ENCODE assay signal across 8 cellular contexts in the genomic region with DNA sequence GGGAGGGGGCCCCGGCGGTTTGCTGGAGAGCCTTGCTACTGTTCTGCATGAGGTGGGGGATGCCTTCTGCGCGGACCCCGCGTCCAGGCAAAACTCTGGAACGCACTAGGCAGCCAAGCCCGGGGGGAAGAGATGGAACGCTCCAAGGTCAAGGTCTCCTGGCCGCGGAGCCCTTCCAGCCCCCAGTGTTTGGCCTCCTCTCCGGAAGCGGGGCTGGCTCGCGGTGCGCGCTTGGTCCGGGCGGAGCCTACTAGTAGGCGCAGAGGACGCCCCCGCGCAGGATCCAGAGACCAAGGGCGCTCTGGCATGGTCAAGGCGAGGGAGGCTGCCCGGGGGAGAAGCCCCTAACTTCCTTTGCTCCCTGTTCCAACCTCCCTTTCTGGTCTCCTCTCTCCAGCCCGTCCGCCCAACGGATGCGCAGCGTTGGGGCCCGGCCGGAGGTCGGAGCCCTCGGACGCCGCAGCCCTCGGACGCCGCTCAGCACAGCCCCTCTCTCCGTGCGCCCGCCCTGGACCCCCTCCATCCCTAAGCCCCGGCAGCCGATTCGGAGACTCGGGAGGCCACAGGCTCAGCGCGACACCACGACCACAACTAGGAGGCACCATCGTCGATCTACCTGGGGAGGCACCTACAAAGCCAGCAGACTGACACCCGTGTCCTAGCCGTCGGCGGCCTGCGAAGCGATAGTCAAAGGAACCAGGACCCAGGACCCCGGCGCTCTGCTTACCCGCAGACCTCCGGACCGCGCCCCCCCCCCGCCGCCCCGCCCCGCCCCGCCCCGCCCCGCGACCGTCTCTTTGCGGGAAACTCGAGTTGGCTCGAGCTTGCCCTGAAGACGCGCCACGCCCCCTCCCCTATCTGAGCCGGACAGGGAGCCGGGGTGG. TPM values are rescaled to one million over a fixed set of nuclear protein-coding genes. Genes with fewer than 3 reads are reported as not detected.
DNase-seq lines count a peak whose midpoint lies in the region; ATAC-seq and TF ChIP-seq lines count a peak whose summit lies in the region.

No MANE protein-coding gene starts in this region.

- no peak for ATAC-seq in CD8-positive, alpha-beta T cell
- ATAC-seq in GM21423 (IDR thresholded peaks at IDR 0.05; ENCODE audit: unreplicated experiment) (peak; percentile 12), Panc1 (peak; percentile 49), esophagus mucosa (peak; percentile 35), GM19023 (IDR thresholded peaks at IDR 0.05; ENCODE audit: unreplicated experiment) (no peak), GM19324 (IDR thresholded peaks at IDR 0.05; ENCODE audit: low FRiP score, unreplicated experiment) (no peak)

- peaks cover 9% of the 10 kb centered on the region for H3K27me3 ChIP-seq in CD8-positive, alpha-beta T cell (ENCODE audit: insufficient read depth, low read length)
- peaks cover 25% of the 10 kb centered on the region for H3K27me3 ChIP-seq in Panc1 (ENCODE audit: control insufficient read depth, insufficient read depth, low read length)

- H3K9me3 ChIP-seq in CD8-positive, alpha-beta T cell (ENCODE audit: low read length): no peaks in the 10 kb centered on the region
- H3K9me3 ChIP-seq in Panc1 (ENCODE audit: control insufficient read depth, insufficient read depth, low read depth, low read length): no peaks in the 10 kb centered on the region

- DNase-seq in CD8-positive, alpha-beta T cell: no peak
- DNase-seq in Panc1 (ENCODE audit: low read depth, low spot score) (no peak), neural crest cell (ENCODE audit: low read depth, low spot score) (peak; percentile 5), KBM-7 (no peak)

- peak overlapping the region; percentile 35 for H3K4me3 ChIP-seq in CD8-positive, alpha-beta T cell (ENCODE audit: low read depth, low read length)
- H3K4me3 ChIP-seq in Panc1 (ENCODE audit: low read depth in 2 of 2, low read length in 2 of 2): peak overlapping the region; percentile 41 to 54

- H3K4me3 Mint-ChIP-seq in CD8-positive, alpha-beta T cell: peak overlapping the region; percentile 75
- peak overlapping the region; percentile 79 for H3K4me3 Mint-ChIP-seq in neural crest cell

- H3K4me1 ChIP-seq in CD8-positive, alpha-beta T cell (ENCODE audit: insufficient read depth, low read length): peaks cover 12% of the 10 kb centered on the region
- H3K4me1 ChIP-seq in Panc1 (ENCODE audit: control insufficient read depth, insufficient read depth, low read length): no peaks in the 10 kb centered on the region; the same call in 1 of the 2 replicates

- H3K9me3 Mint-ChIP-seq in CD8-positive, alpha-beta T cell: no peaks in the 10 kb centered on the region
- H3K9me3 Mint-ChIP-seq in neural crest cell: no peaks in the 10 kb centered on the region

- POLR2A ChIA-PET in CD8-positive, alpha-beta T cell (lab: Charles Lee): no interaction called here
- POLR2A ChIA-PET in Panc1 (lab: Charles Lee): no interaction called here

- no peak overlapping the region for H3K27ac ChIP-seq in CD8-positive, alpha-beta T cell (ENCODE audit: low read depth, low read length)
- no peak overlapping the region for H3K27ac ChIP-seq in Panc1 (ENCODE audit: low read length)

- no TSS peak for BruUV-seq in Panc1 (replicated peaks; lab: Mats Ljungman, UMichigan)

- H3K4me1 Mint-ChIP-seq in CD8-positive, alpha-beta T cell (ENCODE audit: low read depth): peaks cover 26% of the 10 kb centered on the region
- peaks cover 12% of the 10 kb centered on the region for H3K4me1 Mint-ChIP-seq in neural crest cell

- in situ Hi-C loops in Panc1 (cut with HindIII; ENCODE audit: low pct_unique_long_range_greater_than_20kb, low sequenced_read_pairs): no loop called here
- in situ Hi-C loops in KBM-7 (cut with MboI; ENCODE audit: low pct_unique_long_range_greater_than_20kb, low sequenced_read_pairs): no loop called here

- H3K27me3 Mint-ChIP-seq in CD8-positive, alpha-beta T cell (ENCODE audit: low read depth): peaks cover 61% of the 10 kb centered on the region
- H3K27me3 Mint-ChIP-seq in neural crest cell (ENCODE audit: low read depth): peaks cover 90% of the 10 kb centered on the region

- TF ChIP-seq CTCF in CD8-positive, alpha-beta T cell (IDR thresholded peaks at IDR 0.05): no peak
- TF ChIP-seq CTCF in Panc1 (IDR thresholded peaks at IDR 0.05): no peak
- TF ChIP-seq CTCF in neural crest cell (conservative IDR thresholded peaks at IDR 0.05): no peak

- H3K36me3 Mint-ChIP-seq in CD8-positive, alpha-beta T cell: no peaks in the 10 kb centered on the region
- H3K36me3 Mint-ChIP-seq in neural crest cell (ENCODE audit: low read depth): no peaks in the 10 kb centered on the region

- CTCF ChIA-PET in CD8-positive, alpha-beta T cell (lab: Charles Lee): interaction anchor here (2.0 kb wide), 1 partner anchor 11 kb away, joined by 5 read pairs; no protein-coding TSS in a partner anchor
- CTCF ChIA-PET in Panc1 (lab: Charles Lee): no interaction called here

- intact Hi-C loops in CD8-positive, alpha-beta T cell (cut with DNase I, micrococcal nuclease): no loop called here
- intact Hi-C loops in Panc1 (cut with micrococcal nuclease; ENCODE audit: unreplicated experiment): loop anchor here (5.0 kb wide), 1 partner anchor 89 kb away; no protein-coding TSS in a partner anchor

- H3K27ac Mint-ChIP-seq in CD8-positive, alpha-beta T cell: no peak overlapping the region
- no peak overlapping the region for H3K27ac Mint-ChIP-seq in neural crest cell (ENCODE audit: unreplicated experiment)

- no peaks in the 10 kb centered on the region for H3K36me3 ChIP-seq in CD8-positive, alpha-beta T cell (ENCODE audit: insufficient read depth, low read length)
- no peaks in the 10 kb centered on the region for H3K36me3 ChIP-seq in Panc1 (ENCODE audit: control insufficient read depth, insufficient read depth, low read length)

RNA-seq across cellular contexts. Expression of gene KCNK13, which starts 0.6 kb away (rescaled TPM):
- total RNA-seq in CD8-positive, alpha-beta T cell: not detected
- total RNA-seq in Panc1 (2021; ENCODE audit: unreplicated experiment): not detected
- polyA plus RNA-seq in Panc1 (2012; ENCODE audit: insufficient read length): not detected
- total RNA-seq in esophagus mucosa: 0.28 TPM
- total RNA-seq in neural crest cell: not detected in 2 replicates

Comparison
In these comparisons a context has a peak if more than half of its experiments do, and no peak if none do; other contexts are left out.
1. ATAC-seq: peak in GM21423 (single experiment), Panc1 (single experiment) and esophagus mucosa (single experiment); none in CD8-positive, alpha-beta T cell (single experiment), GM19023 (single experiment) and GM19324 (single experiment).